Comparison of ENCODE assay signal across 8 cellular contexts in genomic region chr1:92960395-92961130, GRCh38. TPM values are rescaled to one million over a fixed set of nuclear protein-coding genes. Genes with fewer than 3 reads are reported as not detected.
DNase-seq lines count a peak whose midpoint lies in the region; ATAC-seq and TF ChIP-seq lines count a peak whose summit lies in the region.

No MANE protein-coding gene starts in this region.

- H3K4me1 ChIP-seq in BE2C = no peaks in the 10 kb centered on the region; the same call in 1 of the 2 replicates
- peaks cover 0 to 9% of the 10 kb centered on the region in 2 donors for H3K4me1 ChIP-seq in lung (ENCODE audit: control insufficient read depth in 2 of 2, insufficient read depth in 2 of 2, low read length in 2 of 2)

- CTCF ChIA-PET in activated CD4-positive, alpha-beta memory T cell treated with anti-CD3 and anti-CD28 coated beads for 36 hours (lab: Charles Lee) = interaction anchor here (0.7 to 11.4 kb wide), 23 partner anchors 8 to 344 kb away, joined by 3 to 172 read pairs (median 5); partner anchors contain the start of gene RPL5

- POLR2A ChIA-PET in activated CD4-positive, alpha-beta memory T cell treated with anti-CD3 and anti-CD28 coated beads for 36 hours (lab: Charles Lee) = interaction anchor here (0.6 to 3.2 kb wide), 25 partner anchors 8 to 647 kb away, joined by 3 to 43 read pairs (median 3); partner anchors contain the start of genes MTF2 and RPL5

- 0 to 1% methylated on average over 43 to 44 of the region's 44 CpGs for WGBS in lung, 2 donors

- no peaks in the 10 kb centered on the region for H3K9me3 Mint-ChIP-seq in activated CD4-positive, alpha-beta memory T cell treated with anti-CD3 and anti-CD28 coated beads for 36 hours

- no peaks in the 10 kb centered on the region for H3K27me3 ChIP-seq in BE2C
- H3K27me3 ChIP-seq in lung (ENCODE audit: control insufficient read depth, insufficient read depth) = no peaks in the 10 kb centered on the region

- H3K36me3 ChIP-seq in BE2C (no peaks in the 10 kb centered on the region), lung (ENCODE audit: control insufficient read depth in 2 of 2, insufficient read depth in 2 of 2, low read length in 2 of 2) (no peaks in the 10 kb centered on the region)

- H3K27me3 Mint-ChIP-seq in activated CD4-positive, alpha-beta memory T cell treated with anti-CD3 and anti-CD28 coated beads for 36 hours = no peaks in the 10 kb centered on the region

- intact Hi-C loops in activated CD4-positive, alpha-beta memory T cell treated with anti-CD3 and anti-CD28 coated beads for 36 hours (cut with micrococcal nuclease) = loop anchor here (1.0 to 10.0 kb wide), 10 partner anchors 9 to 1403 kb away; partner anchors contain the start of genes CCDC18, DR1, GFI1 and MTF2

- peak; percentile 23 for ATAC-seq in GM19025 (IDR thresholded peaks at IDR 0.05; ENCODE audit: low read depth, unreplicated experiment)
- peak; percentile 34 for ATAC-seq in HG03342 (IDR thresholded peaks at IDR 0.05; ENCODE audit: unreplicated experiment)
- peak; percentile 64 for ATAC-seq in lung (ENCODE audit: insufficient read depth, low FRiP score)

- H3K27ac Mint-ChIP-seq in activated CD4-positive, alpha-beta memory T cell treated with anti-CD3 and anti-CD28 coated beads for 36 hours = peak overlapping the region; percentile 96

- no peaks in the 10 kb centered on the region for H3K9me3 ChIP-seq in BE2C
- H3K9me3 ChIP-seq in lung (ENCODE audit: control insufficient read depth in 2 of 2, insufficient read depth in 1 of 2, low read length in 1 of 2) = no peaks in the 10 kb centered on the region

- DNase-seq in BE2C (peak; percentile 52), NCI-H510A treated with DMSO at 0.1 percent for 48 hours (lab: John Stamatoyannopoulos, UW) (peak; percentile 94), lung (ENCODE audit: low spot score) (peak; percentile 53)
- DNase-seq in activated CD4-positive, alpha-beta memory T cell treated with anti-CD3 and anti-CD28 coated beads for 36 hours = peak; percentile 75
- DNase-seq in effector CD8-positive, alpha-beta T cell (lab: John Stamatoyannopoulos, UW) = peak; percentile 38
- DNase-seq in stimulated activated CD4-positive, alpha-beta T cell treated with anti-CD3 and anti-CD28 coated beads, TNF-alpha, amount 100 ng/mL, for 48 hours (ENCODE audit: low read depth in 3 of 3) = peak; percentile 35 to 52 (median 40)

- TF ChIP-seq CTCF in BE2C (IDR thresholded peaks at IDR 0.05; ENCODE audit: low read depth, low read length) (peak; percentile 66), lung (IDR thresholded peaks at IDR 0.05; ENCODE audit: control extremely low read depth, extremely low read depth) (peak; percentile 61)

- peak overlapping the region; percentile 66 for H3K4me3 ChIP-seq in BE2C (ENCODE audit: low read depth, low read length)
- peak overlapping the region; percentile 78 for H3K4me3 ChIP-seq in lung

- H3K36me3 Mint-ChIP-seq in activated CD4-positive, alpha-beta memory T cell treated with anti-CD3 and anti-CD28 coated beads for 36 hours = peaks cover 4% of the 10 kb centered on the region

- H3K27ac ChIP-seq in lung (ENCODE audit: low read depth in 1 of 2, low read length in 1 of 2) = peak overlapping the region; percentile 75 to 81

- H3K4me1 Mint-ChIP-seq in activated CD4-positive, alpha-beta memory T cell treated with anti-CD3 and anti-CD28 coated beads for 36 hours (ENCODE audit: low read depth) = peaks cover 39% of the 10 kb centered on the region

- H3K4me3 Mint-ChIP-seq in activated CD4-positive, alpha-beta memory T cell treated with anti-CD3 and anti-CD28 coated beads for 36 hours = peak overlapping the region; percentile 88

RNA-seq across cellular contexts. Expression of gene DIPK1A, which starts 0.7 kb away (rescaled TPM):
- polyA plus RNA-seq in BE2C (2012; ENCODE audit: insufficient read depth, insufficient read length, low read depth) = 1.4 TPM
- total RNA-seq in activated CD4-positive, alpha-beta memory T cell treated with anti-CD3 and anti-CD28 coated beads for 36 hours = 1 to 10 TPM; 8.2 to 8.7 TPM
- total RNA-seq in lung = 1 to 10 TPM; 5.9 to 8.0 TPM
- polyA plus RNA-seq in lung = 1 to 10 TPM; 2.3 TPM

Comparison
In these comparisons a context has a peak if more than half of its experiments do, and no peak if none do; other contexts are left out.
1. Peak in every context shown above with its lines: DNase-seq, ATAC-seq, H3K4me3 ChIP-seq and H3K27ac ChIP-seq.
2. DNase-seq: peak in every context shown above with its lines; median percentile 94 in NCI-H510A treated with DMSO at 0.1 percent for 48 hours; 75 in activated CD4-positive, alpha-beta memory T cell treated with anti-CD3 and anti-CD28 coated beads for 36 hours; 53 in lung; 52 in BE2C; 40 in stimulated activated CD4-positive, alpha-beta T cell treated with anti-CD3 and anti-CD28 coated beads, TNF-alpha, amount 100 ng/mL, for 48 hours; 38 in effector CD8-positive, alpha-beta T cell.